In genomic region chrX:14029425-14030247, GRCh38 we compare ENCODE assay signal across 8 cellular contexts. TPM values are rescaled to one million over a fixed set of nuclear protein-coding genes. Genes with fewer than 3 reads are reported as not detected.
DNase-seq lines count a peak whose midpoint lies in the region; ATAC-seq and TF ChIP-seq lines count a peak whose summit lies in the region.

GEMIN8 (minus strand) TSS chrX:14029892; CDS start chrX:14021478, 8,414 bp downstream.

- peak; percentile 50 to 58 for TF ChIP-seq POLR2A in Peyer's patch (IDR thresholded peaks at IDR 0.05)

- DNase-seq in DMS153 treated with DMSO at 0.1 percent for 48 hours (lab: John Stamatoyannopoulos, UW; ENCODE audit: unreplicated experiment) (peak; percentile 14), KBM-7 (peak; percentile 95), Peyer's patch (peak; percentile 84 to 94 (median 87)), activated T-helper 1 cell treated with Interleukin-2 at 50 U/mL for 16 hours (ENCODE audit: low read depth) (peak; percentile 84), fibroblast of gingiva (ENCODE audit: low read depth) (peak; percentile 96), naive B cell (peak; percentile 87)

- peaks cover 2 to 14% (median 6%) of the 10 kb centered on the region in 3 donors for H3K27me3 Mint-ChIP-seq in naive B cell
- H3K27me3 Mint-ChIP-seq in stimulated activated memory B cell treated with anti-CD40 and anti-IgM and Interleukin-4, amounts not matched to agents 10 μg/mL and 1 μg/mL and 100 μg/mL, for 72 hours = peaks cover 8% of the 10 kb centered on the region

- TF ChIP-seq CTCF in Peyer's patch (IDR thresholded peaks at IDR 0.05) = no peak

- H3K27ac Mint-ChIP-seq in naive B cell = peak within 1 kb of the TSS; percentile 94 to 100 (median 98)
- H3K27ac Mint-ChIP-seq in stimulated activated memory B cell treated with anti-CD40 and anti-IgM and Interleukin-4, amounts not matched to agents 10 μg/mL and 1 μg/mL and 100 μg/mL, for 72 hours = peak within 1 kb of the TSS; percentile 97

- H3K4me1 ChIP-seq in Peyer's patch = no peaks in the 10 kb centered on the region

- H3K4me3 ChIP-seq in Peyer's patch = peak within 1 kb of the TSS; percentile 53 to 80 (median 69)

- H3K4me3 Mint-ChIP-seq in naive B cell = peak within 1 kb of the TSS; percentile 90 to 100 (median 94)
- H3K4me3 Mint-ChIP-seq in stimulated activated memory B cell treated with anti-CD40 and anti-IgM and Interleukin-4, amounts not matched to agents 10 μg/mL and 1 μg/mL and 100 μg/mL, for 72 hours = peak within 1 kb of the TSS; percentile 98

- H3K36me3 ChIP-seq in Peyer's patch = no peaks in the 10 kb centered on the region

- no peaks in the 10 kb centered on the region for H3K36me3 Mint-ChIP-seq in naive B cell
- H3K36me3 Mint-ChIP-seq in stimulated activated memory B cell treated with anti-CD40 and anti-IgM and Interleukin-4, amounts not matched to agents 10 μg/mL and 1 μg/mL and 100 μg/mL, for 72 hours = no peaks in the 10 kb centered on the region

- in situ Hi-C loops in KBM-7 (cut with MboI; ENCODE audit: low pct_unique_long_range_greater_than_20kb, low sequenced_read_pairs) = loop anchor here (25.0 kb wide), 2 partner anchors 367 to 517 kb away; partner anchors contain the start of gene TCEANC

- no peaks in the 10 kb centered on the region for H3K27me3 ChIP-seq in Peyer's patch

- peak within 1 kb of the TSS; percentile 79 to 89 (median 82) for H3K27ac ChIP-seq in Peyer's patch

- no peaks in the 10 kb centered on the region for H3K9me3 Mint-ChIP-seq in naive B cell
- no peaks in the 10 kb centered on the region for H3K9me3 Mint-ChIP-seq in stimulated activated memory B cell treated with anti-CD40 and anti-IgM and Interleukin-4, amounts not matched to agents 10 μg/mL and 1 μg/mL and 100 μg/mL, for 72 hours

- no peaks in the 10 kb centered on the region for H3K9me3 ChIP-seq in Peyer's patch

- H3K4me1 Mint-ChIP-seq in naive B cell = peaks cover 8 to 27% (median 9%) of the 10 kb centered on the region in 3 donors
- H3K4me1 Mint-ChIP-seq in stimulated activated memory B cell treated with anti-CD40 and anti-IgM and Interleukin-4, amounts not matched to agents 10 μg/mL and 1 μg/mL and 100 μg/mL, for 72 hours = peaks cover 12% of the 10 kb centered on the region

- peak; percentile 76 for ATAC-seq in GM21619 (IDR thresholded peaks at IDR 0.05; ENCODE audit: unreplicated experiment)
- ATAC-seq in naive B cell (ENCODE audit: low read depth in 2 of 2) = peak; percentile 95 to 96
- ATAC-seq in stimulated activated memory B cell treated with anti-CD40 and anti-IgM and Interleukin-4, amounts not matched to agents 10 μg/mL and 1 μg/mL and 100 μg/mL, for 72 hours = peak; percentile 98

RNA-seq across cellular contexts. Expression of gene GEMIN8, which starts in this region (rescaled TPM):
- 10 to 100 TPM; 10.7 to 47.9 (median 17.3) TPM for total RNA-seq in Peyer's patch
- 10 to 100 TPM; 13.0 to 24.7 (median 20.6) TPM for polyA plus RNA-seq in naive B cell (ENCODE audit: low read depth in 6 of 6)

Comparison
In these comparisons a context has a peak if more than half of its experiments do, and no peak if none do; other contexts are left out.
1. Peak in every context shown above with its lines: DNase-seq, ATAC-seq, H3K4me3 ChIP-seq and H3K27ac ChIP-seq.
2. DNase-seq: peak in every context shown above with its lines; median percentile 96 in fibroblast of gingiva; 95 in KBM-7; 87 in Peyer's patch; 87 in naive B cell; 84 in activated T-helper 1 cell treated with Interleukin-2 at 50 U/mL for 16 hours; 14 in DMS153 treated with DMSO at 0.1 percent for 48 hours.